In the genomic region with DNA sequence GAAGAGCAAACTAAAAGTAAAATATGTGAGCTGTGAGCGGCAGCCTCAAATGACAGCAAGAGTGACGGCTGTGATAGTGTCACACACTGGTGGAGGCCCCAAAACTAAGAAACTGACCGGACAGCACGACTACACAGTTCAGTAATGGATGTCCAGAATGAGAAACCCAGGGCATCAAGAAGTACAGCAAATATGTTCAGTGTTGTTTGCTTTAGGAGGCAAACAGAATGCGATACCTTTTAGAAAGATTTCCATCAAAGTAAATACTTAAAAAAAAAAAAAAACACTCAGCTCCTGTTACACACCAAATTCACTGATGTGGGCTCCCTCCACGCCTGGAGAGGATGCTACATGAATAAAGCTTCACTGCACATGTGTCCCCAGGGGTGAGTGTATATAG, we compare ENCODE assay signal across 19 cellular contexts. TPM values are rescaled to one million over a fixed set of nuclear protein-coding genes. Genes with fewer than 3 reads are reported as not detected.
"Had no signal": no experiment of that assay in that cellular context is flagged by ENCODE, and none has a peak within 500 bp of the region (broad histone marks: within the 10 kb centered on the region; RNA-seq: fewer than 3 reads in every experiment).

No MANE protein-coding gene starts in this region.

- ATAC-seq: activated CD8-positive, alpha-beta T cell treated with anti-CD3 and anti-CD28 coated beads, Interleukin-2, amount 10 ng/mL, durations not matched to agents 7 days and 5 days; activated naive CD8-positive, alpha-beta T cell treated with anti-CD3 and anti-CD28 coated beads, Interleukin-2, amount 50 U/mL, for 24 hours; stimulated activated effector memory CD8-positive, alpha-beta T cell treated with anti-CD3 and anti-CD28 coated beads, Interleukin-12 subunit alpha, Interleukin-12 subunit beta, amount 100 ng/mL, for 72 hours had no signal

- H3K9me3 ChIP-seq: heart left ventricle, psoas muscle, right atrium auricular region, tibial nerve had no signal

- H3K4me1 ChIP-seq: psoas muscle had no signal

- H3K4me3 ChIP-seq: tibial nerve had no signal

- H3K36me3 ChIP-seq: heart left ventricle, right atrium auricular region, tibial nerve had no signal

- H3K27me3 ChIP-seq: right atrium auricular region had no signal

- H3K27ac ChIP-seq: coronary artery, heart left ventricle, psoas muscle, right atrium auricular region, tibial nerve had no signal

- DNase-seq: activated CD4-positive, alpha-beta T cell treated with anti-CD3 and anti-CD28 coated beads, Interleukin-2, amount 10 ng/mL, durations not matched to agents 7 days and 5 days; activated CD4-positive, CD25-positive, alpha-beta regulatory T cell treated with anti-CD3 and anti-CD28 coated beads, Interleukin-2, amount 50 U/mL, for 72 hours; activated CD8-positive, alpha-beta T cell treated with anti-CD3 and anti-CD28 coated beads, Interleukin-2, amount 10 ng/mL, durations not matched to agents 7 days and 5 days; activated gamma-delta T cell; activated naive CD4-positive, alpha-beta T cell treated with anti-CD3 and anti-CD28 coated beads, Interleukin-2, amount 50 U/mL, for 16 hours; activated naive CD8-positive, alpha-beta T cell treated with anti-CD3 and anti-CD28 coated beads, Interleukin-2, amount 50 U/mL, for 24 hours; cerebellar nuclear complex; heart left ventricle; left ventricle myocardium superior; psoas muscle; stimulated activated CD4-positive, alpha-beta T cell treated with anti-CD3 and anti-CD28 coated beads, Interleukin-1b, Interleukin-23, amount 100 ng/mL, for 48 hours; stimulated activated naive CD8-positive, alpha-beta T cell treated with anti-CD3 and anti-CD28 coated beads, Interleukin-15, amount 100 ng/mL, for 72 hours had no signal

RNA-seq across cellular contexts. Expression of a gene that starts 1.1 kb away (rescaled TPM):
- total RNA-seq: activated CD4-positive, alpha-beta T cell treated with anti-CD3 and anti-CD28 coated beads, Interleukin-2, amount 10 ng/mL, durations not matched to agents 7 days and 5 days; activated CD8-positive, alpha-beta T cell treated with anti-CD3 and anti-CD28 coated beads, Interleukin-2, amount 10 ng/mL, durations not matched to agents 7 days and 5 days; activated T-helper 1 cell treated with anti-CD3 and anti-CD28 coated beads, Interleukin-12 subunit alpha, Interleukin-12 subunit beta, Interleukin-2, Interleukin-4 antibody, amounts not matched to agents 30 ng/mL and 10 ng/mL and 1 ng/mL, durations not matched to agents 14 hours and 24 hours and 36 hours; natural killer cell treated with Interleukin-12 subunit alpha and Interleukin-12 subunit beta and Interleukin-15 and Interleukin-18, amount 100 ng/mL, for 72 hours; osteocyte had no signal
